In the genomic region with DNA sequence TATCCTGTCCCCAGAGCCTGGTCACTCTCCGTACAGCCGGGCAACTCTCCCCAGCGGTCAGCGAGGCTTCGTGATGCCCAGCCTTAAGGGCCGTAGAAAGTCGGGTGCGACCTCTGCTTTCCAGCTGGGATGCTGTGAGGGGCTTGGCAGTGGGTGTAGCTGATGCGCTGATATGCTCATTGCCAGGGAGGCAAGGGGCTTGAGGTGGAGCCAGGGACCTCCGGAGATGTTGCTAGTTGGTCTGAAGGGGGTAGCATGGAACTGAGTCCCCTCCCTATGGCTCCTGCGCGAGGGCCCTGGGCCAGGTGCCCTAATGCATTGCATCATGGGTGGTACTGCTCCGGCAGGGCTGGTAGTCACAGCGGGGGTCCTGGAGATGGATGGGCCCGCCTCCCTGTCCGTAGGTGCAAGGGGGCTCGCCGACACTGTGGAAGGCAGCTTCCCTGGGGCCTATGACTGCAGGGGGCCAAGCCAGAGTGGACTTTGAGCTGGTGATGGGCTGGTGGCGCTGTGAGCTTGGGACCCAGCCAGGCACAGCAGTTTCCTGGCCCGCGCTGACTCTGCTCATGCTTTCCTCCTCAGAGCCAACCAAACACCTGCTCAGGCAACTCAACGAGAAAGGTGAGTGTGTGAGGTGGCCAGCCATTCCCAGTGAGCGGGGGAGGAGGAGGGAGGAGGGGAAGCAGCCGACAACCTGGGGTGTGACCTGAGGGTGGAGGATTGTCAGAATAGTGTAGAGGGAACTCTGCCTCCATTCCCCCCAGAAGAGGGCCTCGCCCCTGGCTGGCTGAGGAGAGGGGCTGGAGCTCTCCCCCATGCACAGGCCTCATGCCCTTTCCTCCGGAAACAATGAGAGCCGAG, we compare ENCODE assay signal across 10 cellular contexts. TPM values are rescaled to one million over a fixed set of nuclear protein-coding genes. Genes with fewer than 3 reads are reported as not detected.
DNase-seq lines count a peak whose midpoint lies in the region; ATAC-seq, FAIRE-seq and TF ChIP-seq lines count a peak whose summit lies in the region.
"Had no signal": no experiment of that assay in that cellular context is flagged by ENCODE, and none has a peak within 500 bp of the region (broad histone marks: within the 10 kb centered on the region; RNA-seq: fewer than 3 reads in every experiment).

No MANE protein-coding gene starts in this region.

- TF ChIP-seq RAD21 in liver (IDR thresholded peaks at IDR 0.05): peak in 1 of 2 donors; percentile 67

- H3K27ac Mint-ChIP-seq in WTC11: no peak overlapping the region

- CTCF ChIA-PET in WTC11 (lab: Charles Lee): interaction anchor here (0.6 to 1.9 kb wide), 16 partner anchors 9 to 175 kb away, joined by 3 to 10 read pairs (median 4); no protein-coding TSS in a partner anchor

- H3K4me1 Mint-ChIP-seq in WTC11: peaks cover 11% of the 10 kb centered on the region

- H3K9me3 ChIP-seq in right atrium auricular region: no peaks in the 10 kb centered on the region
- H3K9me3 ChIP-seq in liver (ENCODE audit: control insufficient read depth in 4 of 4, low read length in 3 of 4): no peaks in the 10 kb centered on the region

- DNase-seq in Right ventricle myocardium superior (peak; percentile 33), right atrium auricular region (ENCODE audit: low spot score) (no peak), WTC11 (ENCODE audit: low spot score) (peak; percentile 46), urothelium cell line (ENCODE audit: low spot score) (no peak), NCI-H526 treated with DMSO at 0.1 percent for 48 hours (lab: John Stamatoyannopoulos, UW) (no peak), NOMO-1 treated with DMSO at 0.1 percent for 48 hours (lab: John Stamatoyannopoulos, UW; ENCODE audit: unreplicated experiment) (no peak)
- DNase-seq in stimulated activated naive CD4-positive, alpha-beta T cell (lab: John Stamatoyannopoulos, UW): no peak
- DNase-seq: stimulated activated CD4-positive, alpha-beta T cell treated with anti-CD3 and anti-CD28 coated beads, Interleukin-4, amount 100 ng/mL, for 1 hour had no signal

- WGBS in liver: 69% methylated on average over 27 of the region's 27 CpGs

- H3K27me3 Mint-ChIP-seq in WTC11 (ENCODE audit: low read depth): no peaks in the 10 kb centered on the region

- TF ChIP-seq CTCF in right atrium auricular region (IDR thresholded peaks at IDR 0.05) (no peak), WTC11 (IDR thresholded peaks at IDR 0.05) (no peak), liver (IDR thresholded peaks at IDR 0.05; ENCODE audit: low read depth, low read length, missing input control) (no peak)

- no peak overlapping the region for H3K4me3 Mint-ChIP-seq in WTC11

- intact Hi-C loops in Right ventricle myocardium superior (cut with DNase I): no loop called here

- no peaks in the 10 kb centered on the region for H3K9me3 Mint-ChIP-seq in WTC11

- peak; percentile 55 for FAIRE-seq in urothelium cell line (lab: Jason Lieb, UNC)
- FAIRE-seq: TTC549 had no signal

- peaks cover 46% of the 10 kb centered on the region for H3K36me3 Mint-ChIP-seq in WTC11

- H3K4me3 ChIP-seq in right atrium auricular region (no peak overlapping the region), liver (ENCODE audit: low read depth in 1 of 3, low read length in 3 of 3) (no peak overlapping the region)

- H3K4me1 ChIP-seq in right atrium auricular region (peaks cover 0 to 26% of the 10 kb centered on the region in 2 donors), liver (ENCODE audit: control insufficient read depth in 4 of 4, insufficient read depth in 4 of 4, low read length in 3 of 4) (peaks cover 0 to 10% (median 5%) of the 10 kb centered on the region in 4 donors)

- H3K36me3 ChIP-seq in right atrium auricular region (peaks cover 66% of the 10 kb centered on the region), liver (ENCODE audit: control insufficient read depth in 4 of 4, insufficient read depth in 3 of 4, low read depth in 1 of 4, low read length in 3 of 4) (peaks cover 7 to 49% (median 40%) of the 10 kb centered on the region in 4 donors)

- H3K9ac ChIP-seq in liver (ENCODE audit: low read depth in 1 of 2, low read length in 2 of 2): no peak overlapping the region

- POLR2A ChIA-PET in WTC11 (lab: Charles Lee): no interaction called here

- no peak overlapping the region for H3K27ac ChIP-seq in right atrium auricular region
- H3K27ac ChIP-seq in liver (ENCODE audit: low read depth in 1 of 2, low read length in 2 of 2): peak overlapping the region in 1 of 2 donors; percentile 13

- H3K27me3 ChIP-seq in right atrium auricular region: no peaks in the 10 kb centered on the region
- H3K27me3 ChIP-seq in liver (ENCODE audit: control insufficient read depth in 4 of 4, insufficient read depth in 4 of 4, low read length in 3 of 4): no peaks in the 10 kb centered on the region

- ATAC-seq in Right ventricle myocardium superior (ENCODE audit: poor library complexity): no peak
- ATAC-seq in WTC11: peak; percentile 84

TF ChIP-seq in WTC11, 78 proteins besides CTCF, POLR2A, EP300 and RAD21:
- TF ChIP-seq SP1 (CRISPR knock-in tag; conservative IDR thresholded peaks at IDR 0.05) (0 out of 2 replicates have a peak, but pooled peaks have one; percentile 11), ZNF423 (CRISPR knock-in tag; IDR thresholded peaks at IDR 0.05) (peak; percentile 56), FOXP1 (CRISPR knock-in tag; IDR thresholded peaks at IDR 0.05; ENCODE audit: borderline replicate concordance) (0 out of 2 replicates have a peak, but pooled peaks have one; percentile 25), TP53 (CRISPR knock-in tag; IDR thresholded peaks at IDR 0.05) (0 out of 2 replicates have a peak, but pooled peaks have one; percentile 25), MYBL2 (CRISPR knock-in tag; IDR thresholded peaks at IDR 0.05) (no peak), ZNF317 (CRISPR knock-in tag; IDR thresholded peaks at IDR 0.05; ENCODE audit: borderline replicate concordance, low read depth) (peak; percentile 73)
- TF ChIP-seq, protein P1, sequence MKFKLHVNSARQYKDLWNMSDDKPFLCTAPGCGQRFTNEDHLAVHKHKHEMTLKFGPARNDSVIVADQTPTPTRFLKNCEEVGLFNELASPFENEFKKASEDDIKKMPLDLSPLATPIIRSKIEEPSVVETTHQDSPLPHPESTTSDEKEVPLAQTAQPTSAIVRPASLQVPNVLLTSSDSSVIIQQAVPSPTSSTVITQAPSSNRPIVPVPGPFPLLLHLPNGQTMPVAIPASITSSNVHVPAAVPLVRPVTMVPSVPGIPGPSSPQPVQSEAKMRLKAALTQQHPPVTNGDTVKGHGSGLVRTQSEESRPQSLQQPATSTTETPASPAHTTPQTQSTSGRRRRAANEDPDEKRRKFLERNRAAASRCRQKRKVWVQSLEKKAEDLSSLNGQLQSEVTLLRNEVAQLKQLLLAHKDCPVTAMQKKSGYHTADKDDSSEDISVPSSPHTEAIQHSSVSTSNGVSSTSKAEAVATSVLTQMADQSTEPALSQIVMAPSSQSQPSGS (CRISPR knock-in tag; IDR thresholded peaks at IDR 0.05; ENCODE audit: borderline replicate concordance, low read depth): no peak

TF ChIP-seq in liver, 16 proteins besides CTCF, POLR2A, EP300 and RAD21:
- TF ChIP-seq RXRA (IDR thresholded peaks at IDR 0.05) (peak in 1 of 2 donors; percentile 40), HNF4A (conservative IDR thresholded peaks at IDR 0.05) (peak; percentile 73 to 85), SP1 (IDR thresholded peaks at IDR 0.05) (peak; percentile 72), HNF4G (IDR thresholded peaks at IDR 0.05) (peak; percentile 88)
- TF ChIP-seq, protein P2, sequence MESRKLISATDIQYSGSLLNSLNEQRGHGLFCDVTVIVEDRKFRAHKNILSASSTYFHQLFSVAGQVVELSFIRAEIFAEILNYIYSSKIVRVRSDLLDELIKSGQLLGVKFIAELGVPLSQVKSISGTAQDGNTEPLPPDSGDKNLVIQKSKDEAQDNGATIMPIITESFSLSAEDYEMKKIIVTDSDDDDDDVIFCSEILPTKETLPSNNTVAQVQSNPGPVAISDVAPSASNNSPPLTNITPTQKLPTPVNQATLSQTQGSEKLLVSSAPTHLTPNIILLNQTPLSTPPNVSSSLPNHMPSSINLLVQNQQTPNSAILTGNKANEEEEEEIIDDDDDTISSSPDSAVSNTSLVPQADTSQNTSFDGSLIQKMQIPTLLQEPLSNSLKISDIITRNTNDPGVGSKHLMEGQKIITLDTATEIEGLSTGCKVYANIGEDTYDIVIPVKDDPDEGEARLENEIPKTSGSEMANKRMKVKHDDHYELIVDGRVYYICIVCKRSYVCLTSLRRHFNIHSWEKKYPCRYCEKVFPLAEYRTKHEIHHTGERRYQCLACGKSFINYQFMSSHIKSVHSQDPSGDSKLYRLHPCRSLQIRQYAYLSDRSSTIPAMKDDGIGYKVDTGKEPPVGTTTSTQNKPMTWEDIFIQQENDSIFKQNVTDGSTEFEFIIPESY (IDR thresholded peaks at IDR 0.05): no peak
TF ChIP-seq in liver: peak in this region for 4.

RNA-seq across cellular contexts. Expression of a gene that starts 32.3 kb away (rescaled TPM):
- 16.6 TPM for total RNA-seq in Right ventricle myocardium superior
- 10 to 100 TPM; 26.1 to 28.1 TPM for total RNA-seq in right atrium auricular region
- 70.6 to 75.3 TPM (median 71.8 TPM) in 3 replicates for total RNA-seq in WTC11 (2021)
- total RNA-seq in liver: 10 to 100 TPM; 14.5 to 14.7 TPM
- polyA plus RNA-seq in liver: 10 to 100 TPM in 1 of 2 donors, 1 to 10 TPM in 1; 8.4 to 21.3 TPM

Comparison
In these comparisons a context has a peak if more than half of its experiments do, and no peak if none do; other contexts are left out.
1. DNase-seq: peak in Right ventricle myocardium superior (single experiment) and WTC11 (single experiment); none in right atrium auricular region (single experiment), urothelium cell line (single experiment), stimulated activated naive CD4-positive, alpha-beta T cell (0 of 6), NCI-H526 treated with DMSO at 0.1 percent for 48 hours (single experiment) and NOMO-1 treated with DMSO at 0.1 percent for 48 hours (single experiment).